In the genomic region with DNA sequence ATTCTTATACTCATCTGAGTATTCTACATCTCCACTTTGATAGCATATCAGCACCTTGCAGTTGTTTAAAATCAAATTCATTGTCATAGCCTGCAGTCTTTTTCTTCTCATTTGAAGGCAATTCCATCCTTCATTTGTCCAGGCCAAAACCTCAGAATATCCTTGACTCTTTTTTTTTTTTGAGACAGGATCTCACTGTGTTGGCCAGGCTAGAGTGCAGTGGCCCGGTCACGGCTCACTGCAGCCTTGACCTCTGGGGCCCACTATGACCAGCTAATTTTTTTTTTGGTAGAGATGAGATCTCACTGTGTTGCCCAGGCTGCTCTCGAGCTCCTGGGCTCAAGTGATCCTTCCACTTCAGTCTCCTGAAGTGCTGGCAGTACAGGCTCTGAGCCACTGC, we compare ENCODE assay signal across 11 cellular contexts. TPM values are rescaled to one million over a fixed set of nuclear protein-coding genes. Genes with fewer than 3 reads are reported as not detected.
DNase-seq lines count a peak whose midpoint lies in the region; ATAC-seq and TF ChIP-seq lines count a peak whose summit lies in the region.
"Had no signal": no experiment of that assay in that cellular context is flagged by ENCODE, and none has a peak within 500 bp of the region (broad histone marks: within the 10 kb centered on the region; RNA-seq: fewer than 3 reads in every experiment).

No MANE protein-coding gene starts in this region.

- H3K9me3 Mint-ChIP-seq in activated naive CD4-positive, alpha-beta T cell treated with anti-CD3 and anti-CD28 coated beads, Interleukin-2, amount 50 U/mL, for 72 hours: no peaks in the 10 kb centered on the region
- H3K9me3 Mint-ChIP-seq in brain (no peaks in the 10 kb centered on the region), neural crest cell (no peaks in the 10 kb centered on the region)

- TF ChIP-seq CTCF in brain (conservative IDR thresholded peaks at IDR 0.05) (no peak), neural crest cell (conservative IDR thresholded peaks at IDR 0.05) (no peak)

- peaks cover 14% of the 10 kb centered on the region for H3K27me3 Mint-ChIP-seq in brain
- H3K27me3 Mint-ChIP-seq in neural crest cell (ENCODE audit: low read depth): no peaks in the 10 kb centered on the region

- H3K4me3 Mint-ChIP-seq in brain (peak overlapping the region in 3 of 5 experiments; percentile 33 to 51 (median 39)), neural crest cell (peak overlapping the region; percentile 33)

- H3K4me1 Mint-ChIP-seq in brain (peaks cover 56% of the 10 kb centered on the region), neural crest cell (peaks cover 32% of the 10 kb centered on the region)

- DNase-seq in DMS53 (lab: John Stamatoyannopoulos, UW): peak; percentile 35
- no peak for DNase-seq in DMS53 treated with DMSO at 0.1 percent for 48 hours (lab: John Stamatoyannopoulos, UW; ENCODE audit: unreplicated experiment)
- no peak for DNase-seq in activated naive CD4-positive, alpha-beta T cell treated with anti-CD3 and anti-CD28 coated beads, Interleukin-2, amount 50 U/mL, for 72 hours (ENCODE audit: low spot score in 2 of 2)
- DNase-seq in activated naive CD4-positive, alpha-beta T cell treated with anti-CD3 and anti-CD28 coated beads, Interleukin-2, amount 50 U/mL, for 16 hours: no peak
- DNase-seq in neural crest cell (ENCODE audit: low read depth, low spot score): no peak
- DNase-seq in HuH-7 (ENCODE audit: low spot score): no peak
- DNase-seq: Caco-2, NCI-H748 treated with DMSO at 0.1 percent for 48 hours had no signal

- ATAC-seq in activated naive CD4-positive, alpha-beta T cell treated with anti-CD3 and anti-CD28 coated beads, Interleukin-2, amount 50 U/mL, for 72 hours: no peak
- no peak for ATAC-seq in HG03045 (IDR thresholded peaks at IDR 0.05; ENCODE audit: unreplicated experiment)
- ATAC-seq: Right ventricle myocardium inferior had no signal

- peaks cover 18 to 30% of the 10 kb centered on the region in 2 donors for H3K36me3 Mint-ChIP-seq in activated naive CD4-positive, alpha-beta T cell treated with anti-CD3 and anti-CD28 coated beads, Interleukin-2, amount 50 U/mL, for 72 hours
- peaks cover 23% of the 10 kb centered on the region for H3K36me3 Mint-ChIP-seq in brain
- H3K36me3 Mint-ChIP-seq in neural crest cell (ENCODE audit: low read depth): peaks cover 6% of the 10 kb centered on the region

- peak overlapping the region; percentile 3 for H3K27ac Mint-ChIP-seq in activated naive CD4-positive, alpha-beta T cell treated with anti-CD3 and anti-CD28 coated beads, Interleukin-2, amount 50 U/mL, for 72 hours
- no peak overlapping the region for H3K27ac Mint-ChIP-seq in brain
- H3K27ac Mint-ChIP-seq in neural crest cell (ENCODE audit: unreplicated experiment): no peak overlapping the region

RNA-seq across cellular contexts. Expression of a gene that starts 2.6 kb away (rescaled TPM):
- 10 to 100 TPM; 21.0 to 47.2 TPM for total RNA-seq in activated naive CD4-positive, alpha-beta T cell treated with anti-CD3 and anti-CD28 coated beads, Interleukin-2, amount 50 U/mL, for 72 hours
- 6.6 TPM for polyA plus RNA-seq in brain (ENCODE audit: insufficient read depth, low read depth, low replicate concordance)
- total RNA-seq in neural crest cell: 39.0 and 45.1 TPM in 2 replicates

RNA-seq across cellular contexts. Expression of a gene that starts 46.1 kb away (rescaled TPM):
- 100 to 1,000 TPM; 105 to 114 TPM for total RNA-seq in activated naive CD4-positive, alpha-beta T cell treated with anti-CD3 and anti-CD28 coated beads, Interleukin-2, amount 50 U/mL, for 72 hours
- 5.8 TPM for polyA plus RNA-seq in brain (ENCODE audit: insufficient read depth, low read depth, low replicate concordance)
- 30.2 and 31.3 TPM in 2 replicates for total RNA-seq in neural crest cell

Comparison
In these comparisons a context has a peak if more than half of its experiments do, and no peak if none do; other contexts are left out.
1. H3K27ac Mint-ChIP-seq: peak in activated naive CD4-positive, alpha-beta T cell treated with anti-CD3 and anti-CD28 coated beads, Interleukin-2, amount 50 U/mL, for 72 hours (2 of 2); none in brain (0 of 5) and neural crest cell (single experiment).